ENCODE assay signal across 12 cellular contexts in the genomic region with DNA sequence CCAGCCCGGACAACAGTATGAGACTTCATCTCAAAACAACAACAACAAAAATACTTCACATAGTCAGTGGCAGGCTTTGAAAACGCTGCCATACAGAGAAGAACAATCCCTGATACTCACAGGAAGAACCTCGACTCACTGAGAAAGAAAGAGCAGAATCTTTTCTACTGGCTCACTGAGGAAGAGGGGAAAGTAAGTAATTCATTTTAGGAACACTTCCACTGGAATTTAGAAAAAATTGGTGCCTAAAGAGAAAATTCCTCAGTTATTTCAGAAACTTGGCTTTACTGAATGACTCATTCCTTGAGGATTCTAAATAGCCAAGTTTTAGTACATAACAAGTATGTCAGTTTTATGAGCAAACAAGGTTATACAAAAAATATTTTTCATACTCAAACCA. TPM values are rescaled to one million over a fixed set of nuclear protein-coding genes. Genes with fewer than 3 reads are reported as not detected.
DNase-seq lines count a peak whose midpoint lies in the region; ATAC-seq, FAIRE-seq and TF ChIP-seq lines count a peak whose summit lies in the region.
"Had no signal": no experiment of that assay in that cellular context is flagged by ENCODE, and none has a peak within 500 bp of the region (broad histone marks: within the 10 kb centered on the region; RNA-seq: fewer than 3 reads in every experiment).

No MANE protein-coding gene starts in this region.

- CTCF ChIA-PET in activated CD4-positive, alpha-beta memory T cell treated with anti-CD3 and anti-CD28 coated beads, Interleukin-2, amount 10 ng/mL, durations not matched to agents 7 days and 5 days (lab: Charles Lee) = no interaction called here
- CTCF ChIA-PET in activated CD4-positive, alpha-beta memory T cell treated with anti-CD3 and anti-CD28 coated beads for 36 hours (lab: Charles Lee) = no interaction called here

- TF ChIP-seq CTCF in foreskin keratinocyte (conservative IDR thresholded peaks at IDR 0.05) = no peak
- TF ChIP-seq CTCF in tibial nerve (IDR thresholded peaks at IDR 0.05) = no peak
- TF ChIP-seq CTCF in pancreas (IDR thresholded peaks at IDR 0.05) = no peak

- H3K4me3 Mint-ChIP-seq in activated CD4-positive, alpha-beta memory T cell treated with anti-CD3 and anti-CD28 coated beads, Interleukin-2, amount 10 ng/mL, durations not matched to agents 7 days and 5 days = no peak overlapping the region
- H3K4me3 Mint-ChIP-seq in activated CD4-positive, alpha-beta memory T cell treated with anti-CD3 and anti-CD28 coated beads for 36 hours = no peak overlapping the region
- H3K4me3 Mint-ChIP-seq: B cell, natural killer cell had no signal

- intact Hi-C loops in activated CD4-positive, alpha-beta memory T cell treated with anti-CD3 and anti-CD28 coated beads for 36 hours (cut with micrococcal nuclease) = loop anchor here (5.0 to 10.0 kb wide), 3 partner anchors 95 to 485 kb away; partner anchors contain the start of gene NDUFC2
- intact Hi-C loops in pancreas (cut with DNase I) = loop anchor here in 1 of 3 donors (5.0 kb wide), 1 partner anchor 335 kb away; no protein-coding TSS in a partner anchor

- H3K4me1 ChIP-seq in foreskin keratinocyte (peaks cover 35% of the 10 kb centered on the region), tibial nerve (peaks cover 0 to 54% (median 26%) of the 10 kb centered on the region in 4 donors), pancreas (peaks cover 0 to 21% (median 9%) of the 10 kb centered on the region in 3 donors)

- H3K4me1 Mint-ChIP-seq in activated CD4-positive, alpha-beta memory T cell treated with anti-CD3 and anti-CD28 coated beads, Interleukin-2, amount 10 ng/mL, durations not matched to agents 7 days and 5 days = peaks cover 60% of the 10 kb centered on the region
- H3K4me1 Mint-ChIP-seq in activated CD4-positive, alpha-beta memory T cell treated with anti-CD3 and anti-CD28 coated beads for 36 hours (ENCODE audit: low read depth) = peaks cover 34% of the 10 kb centered on the region

- TF ChIP-seq POLR2A in tibial nerve (IDR thresholded peaks at IDR 0.05) = no peak

- H3K27me3 Mint-ChIP-seq in activated CD4-positive, alpha-beta memory T cell treated with anti-CD3 and anti-CD28 coated beads, Interleukin-2, amount 10 ng/mL, durations not matched to agents 7 days and 5 days = no peaks in the 10 kb centered on the region
- no peaks in the 10 kb centered on the region for H3K27me3 Mint-ChIP-seq in activated CD4-positive, alpha-beta memory T cell treated with anti-CD3 and anti-CD28 coated beads for 36 hours
- H3K27me3 Mint-ChIP-seq: B cell had no signal

- H3K36me3 ChIP-seq in tibial nerve (peaks cover 0 to 19% (median 0%) of the 10 kb centered on the region in 3 donors), pancreas (no peaks in the 10 kb centered on the region)

- peaks cover 29% of the 10 kb centered on the region for H3K36me3 Mint-ChIP-seq in activated CD4-positive, alpha-beta memory T cell treated with anti-CD3 and anti-CD28 coated beads, Interleukin-2, amount 10 ng/mL, durations not matched to agents 7 days and 5 days (ENCODE audit: low read depth)
- H3K36me3 Mint-ChIP-seq in activated CD4-positive, alpha-beta memory T cell treated with anti-CD3 and anti-CD28 coated beads for 36 hours = peaks cover 29% of the 10 kb centered on the region

- no peaks in the 10 kb centered on the region for H3K27me3 ChIP-seq in foreskin keratinocyte
- H3K27me3 ChIP-seq in tibial nerve = no peaks in the 10 kb centered on the region
- no peaks in the 10 kb centered on the region for H3K27me3 ChIP-seq in pancreas

- peak overlapping the region; percentile 90 for H3K27ac Mint-ChIP-seq in activated CD4-positive, alpha-beta memory T cell treated with anti-CD3 and anti-CD28 coated beads, Interleukin-2, amount 10 ng/mL, durations not matched to agents 7 days and 5 days
- H3K27ac Mint-ChIP-seq in activated CD4-positive, alpha-beta memory T cell treated with anti-CD3 and anti-CD28 coated beads for 36 hours = no peak overlapping the region
- H3K27ac Mint-ChIP-seq: B cell, natural killer cell had no signal

- no peak for TF ChIP-seq EP300 in tibial nerve (IDR thresholded peaks at IDR 0.05)

- H3K27ac ChIP-seq in foreskin keratinocyte = peak overlapping the region; percentile 0
- peak overlapping the region; percentile 43 to 83 (median 74) for H3K27ac ChIP-seq in tibial nerve
- peak overlapping the region in 1 of 4 donors; percentile 2 for H3K27ac ChIP-seq in pancreas

- H3K9me3 ChIP-seq in tibial nerve (no peaks in the 10 kb centered on the region), pancreas (no peaks in the 10 kb centered on the region)

- FAIRE-seq in pancreas (lab: Jason Lieb, UNC) = no peak

- ATAC-seq in SK-N-SH treated with all-trans-retinoic acid at 6 μM for 48 hours (peak; percentile 66), foreskin keratinocyte (peak; percentile 13), pancreas (no peak)
- ATAC-seq in stimulated activated naive CD8-positive, alpha-beta T cell treated with anti-CD3 and anti-CD28 coated beads, Interleukin-15, Interleukin-2, amounts not matched to agents 100 U/mL and 50 U/mL, for 24 hours = no peak
- ATAC-seq: natural killer cell had no signal

- WGBS in tibial nerve, 2 donors = 5 to 15% methylated on average over 3 of the region's 3 CpGs
- WGBS in pancreas, 2 donors = 76 to 81% methylated on average over 3 of the region's 3 CpGs

- no peaks in the 10 kb centered on the region for H3K9me3 Mint-ChIP-seq in activated CD4-positive, alpha-beta memory T cell treated with anti-CD3 and anti-CD28 coated beads, Interleukin-2, amount 10 ng/mL, durations not matched to agents 7 days and 5 days
- H3K9me3 Mint-ChIP-seq in activated CD4-positive, alpha-beta memory T cell treated with anti-CD3 and anti-CD28 coated beads for 36 hours = no peaks in the 10 kb centered on the region
- H3K9me3 Mint-ChIP-seq: natural killer cell had no signal

- POLR2A ChIA-PET in activated CD4-positive, alpha-beta memory T cell treated with anti-CD3 and anti-CD28 coated beads, Interleukin-2, amount 10 ng/mL, durations not matched to agents 7 days and 5 days (lab: Charles Lee) = no interaction called here
- POLR2A ChIA-PET in activated CD4-positive, alpha-beta memory T cell treated with anti-CD3 and anti-CD28 coated beads for 36 hours (lab: Charles Lee) = no interaction called here

- H3K4me3 ChIP-seq in tibial nerve = no peak overlapping the region
- no peak overlapping the region for H3K4me3 ChIP-seq in pancreas

- no peak for DNase-seq in activated CD4-positive, alpha-beta memory T cell treated with anti-CD3 and anti-CD28 coated beads, Interleukin-2, amount 10 ng/mL, durations not matched to agents 7 days and 5 days
- no peak for DNase-seq in activated CD4-positive, alpha-beta memory T cell treated with anti-CD3 and anti-CD28 coated beads for 36 hours
- peak in 1 of 2 donors; percentile 39 for DNase-seq in foreskin keratinocyte
- DNase-seq in tibial nerve (ENCODE audit: low spot score in 2 of 2) = no peak
- DNase-seq in stimulated activated naive CD8-positive, alpha-beta T cell treated with anti-CD3 and anti-CD28 coated beads, Interleukin-15, Interleukin-2, amounts not matched to agents 100 U/mL and 50 U/mL, for 24 hours = no peak
- no peak for DNase-seq in iPS-NIHi7 (ENCODE audit: extremely low spot score)
- no peak for DNase-seq in pancreas
- DNase-seq: natural killer cell; NCI-H510A treated with DMSO at 0.1 percent for 48 hours; stimulated activated CD8-positive, alpha-beta memory T cell treated with anti-CD3 and anti-CD28 coated beads, Interleukin-4, amount 100 ng/mL, for 48 hours had no signal

TF ChIP-seq in SK-N-SH treated with all-trans-retinoic acid at 6 μM for 48 hours, 23 proteins besides CTCF, POLR2A, EP300 and RAD21:
- TF ChIP-seq PATZ1 (CRISPR knock-in tag; IDR thresholded peaks at IDR 0.05; ENCODE audit: borderline replicate concordance) = no peak
- no peak for TF ChIP-seq ZFP30 (CRISPR knock-in tag; IDR thresholded peaks at IDR 0.05)
- peak; percentile 58; the same call in 1 of the 2 replicates for TF ChIP-seq ISL1 (CRISPR knock-in tag; IDR thresholded peaks at IDR 0.05)
- no peak for TF ChIP-seq ZC3H10 (CRISPR knock-in tag; IDR thresholded peaks at IDR 0.05)
- TF ChIP-seq TOX (CRISPR knock-in tag; IDR thresholded peaks at IDR 0.05; ENCODE audit: borderline replicate concordance) = no peak
- no peak for TF ChIP-seq TCF4 (CRISPR knock-in tag; IDR thresholded peaks at IDR 0.05; ENCODE audit: borderline replicate concordance)

RNA-seq across cellular contexts. Expression of gene NARS2, which starts 12.3 kb away (rescaled TPM):
- total RNA-seq in activated CD4-positive, alpha-beta memory T cell treated with anti-CD3 and anti-CD28 coated beads, Interleukin-2, amount 10 ng/mL, durations not matched to agents 7 days and 5 days = 10 to 100 TPM; 13.4 to 13.9 TPM
- total RNA-seq in activated CD4-positive, alpha-beta memory T cell treated with anti-CD3 and anti-CD28 coated beads for 36 hours = 10 to 100 TPM; 22.7 to 24.6 TPM
- total RNA-seq in foreskin keratinocyte (26.2 and 31.7 TPM in 2 replicates), tibial nerve (10 to 100 TPM; 16.5 to 23.8 (median 19.2) TPM), pancreas (10 to 100 TPM in 1 of 6 donors, 1 to 10 TPM in 5; 5.1 to 10.2 (median 7.0) TPM)
- polyA plus RNA-seq in foreskin keratinocyte (19.2 and 25.5 TPM in 2 replicates), pancreas (10 to 100 TPM in 1 of 2 donors, 1 to 10 TPM in 1; 8.4 to 15.0 TPM)

Comparison
In these comparisons a context has a peak if more than half of its experiments do, and no peak if none do; other contexts are left out.
1. ATAC-seq: peak in SK-N-SH treated with all-trans-retinoic acid at 6 μM for 48 hours (single experiment) and foreskin keratinocyte (single experiment); none in stimulated activated naive CD8-positive, alpha-beta T cell treated with anti-CD3 and anti-CD28 coated beads, Interleukin-15, Interleukin-2, amounts not matched to agents 100 U/mL and 50 U/mL, for 24 hours (single experiment) and pancreas (0 of 4).